In genomic region chr6:146884728-146885127, GRCh38 we compare ENCODE assay signal across 10 cellular contexts.
DNase-seq lines count a peak whose midpoint lies in the region; ATAC-seq and TF ChIP-seq lines count a peak whose summit lies in the region.
"Had no signal": no experiment of that assay in that cellular context is flagged by ENCODE, and none has a peak within 500 bp of the region (broad histone marks: within the 10 kb centered on the region; RNA-seq: fewer than 3 reads in every experiment).

No MANE protein-coding gene starts in this region.

- no peaks in the 10 kb centered on the region for H4K20me1 ChIP-seq in hepatocyte (ENCODE audit: insufficient read depth, poor library complexity, severe bottlenecking)

- DNase-seq in GM10248 (ENCODE audit: extremely low spot score) (peak; percentile 13), GM20000 (ENCODE audit: low spot score) (peak; percentile 4), hepatocyte (ENCODE audit: low spot score) (peak; percentile 35), psoas muscle (no peak), immature natural killer cell (no peak), tibial artery (no peak)
- DNase-seq: EL, RPMI8226 had no signal

- H3K9me3 Mint-ChIP-seq in immature natural killer cell, result peaks cover 0 to 8% (median 0%) of the 10 kb centered on the region in 6 donors

- peaks cover 11% of the 10 kb centered on the region for H3K4me1 ChIP-seq in hepatocyte (ENCODE audit: insufficient read depth)
- H3K4me1 ChIP-seq in psoas muscle, result no peaks in the 10 kb centered on the region
- H3K4me1 ChIP-seq in tibial artery, result peaks cover 0 to 5% (median 0%) of the 10 kb centered on the region in 4 donors

- peaks cover 0 to 4% (median 1%) of the 10 kb centered on the region in 3 donors for H3K27me3 Mint-ChIP-seq in immature natural killer cell (ENCODE audit: low read depth in 3 of 3)

- no peaks in the 10 kb centered on the region for H3K36me3 Mint-ChIP-seq in immature natural killer cell

- H3K4me3 Mint-ChIP-seq in immature natural killer cell, result no peak overlapping the region

- CTCF ChIA-PET in GM10248 (lab: Yijun Ruan, JAX), result interaction anchor here (0.8 kb wide), 1 partner anchor 28 kb away, joined by 3 read pairs; no protein-coding TSS in a partner anchor

- H3K4me2 ChIP-seq in hepatocyte, result peak overlapping the region; percentile 48

- H3K27me3 ChIP-seq in hepatocyte (no peaks in the 10 kb centered on the region), psoas muscle (ENCODE audit: insufficient read depth in 3 of 3, low read length in 2 of 3) (no peaks in the 10 kb centered on the region), tibial artery (no peaks in the 10 kb centered on the region)

- no peaks in the 10 kb centered on the region for H3K9me3 ChIP-seq in hepatocyte (ENCODE audit: low read depth)
- no peaks in the 10 kb centered on the region for H3K9me3 ChIP-seq in psoas muscle
- no peaks in the 10 kb centered on the region for H3K9me3 ChIP-seq in tibial artery

- H3K4me1 Mint-ChIP-seq in immature natural killer cell, result no peaks in the 10 kb centered on the region

- no peaks in the 10 kb centered on the region for H3K79me2 ChIP-seq in hepatocyte

- no peak overlapping the region for H3K4me3 ChIP-seq in hepatocyte
- no peak overlapping the region for H3K4me3 ChIP-seq in psoas muscle
- H3K4me3 ChIP-seq in tibial artery, result no peak overlapping the region

- 78% methylated on average over 2 of the region's 2 CpGs for WGBS in hepatocyte (ENCODE audit: low lambda C conversion rate, missing lambda C conversion rate)
- WGBS in psoas muscle, 3 donors, result 87 to 93% (median 92%) methylated on average over 2 of the region's 2 CpGs

- ATAC-seq in HG03159 (IDR thresholded peaks at IDR 0.05; ENCODE audit: unreplicated experiment) (peak; percentile 89), psoas muscle (no peak), HG02885 (IDR thresholded peaks at IDR 0.05; ENCODE audit: poor library complexity, unreplicated experiment) (no peak)

- no peaks in the 10 kb centered on the region for H3K9me2 ChIP-seq in hepatocyte (replicated peaks; ENCODE audit: insufficient read depth)

- peak overlapping the region; percentile 24 for H3K27ac ChIP-seq in hepatocyte
- no peak overlapping the region for H3K27ac ChIP-seq in psoas muscle
- H3K27ac ChIP-seq in tibial artery, result no peak overlapping the region

- intact Hi-C loops in psoas muscle (cut with DNase I), result no loop called here
- intact Hi-C loops in tibial artery (cut with DNase I; ENCODE audit: low total_unique reads), result no loop called here

- no peak overlapping the region for H2AFZ ChIP-seq in hepatocyte

- H3K36me3 ChIP-seq in hepatocyte (replicated peaks; ENCODE audit: insufficient read depth, low read depth), result no peaks in the 10 kb centered on the region
- no peaks in the 10 kb centered on the region for H3K36me3 ChIP-seq in psoas muscle (ENCODE audit: insufficient read depth in 1 of 2, low read depth in 1 of 2)
- H3K36me3 ChIP-seq in tibial artery, result no peaks in the 10 kb centered on the region

- POLR2A ChIA-PET in GM10248 (lab: Yijun Ruan, JAX), result no interaction called here

- no peak overlapping the region for H3K27ac Mint-ChIP-seq in immature natural killer cell

- TF ChIP-seq CTCF in GM10248 (IDR thresholded peaks at IDR 0.05; ENCODE audit: control extremely low read depth, extremely low read depth, low read depth, missing control alignments), result no peak
- TF ChIP-seq CTCF in GM20000 (IDR thresholded peaks at IDR 0.05; ENCODE audit: extremely low read depth, missing control alignments), result no peak
- TF ChIP-seq CTCF in hepatocyte (IDR thresholded peaks at IDR 0.05; ENCODE audit: poor library complexity), result no peak
- TF ChIP-seq CTCF in psoas muscle (IDR thresholded peaks at IDR 0.05), result no peak
- TF ChIP-seq CTCF in tibial artery (IDR thresholded peaks at IDR 0.05), result no peak

Comparison
In these comparisons a context has a peak if more than half of its experiments do, and no peak if none do; other contexts are left out.
1. DNase-seq: peak in GM10248 (single experiment), GM20000 (single experiment) and hepatocyte (single experiment); none in psoas muscle (0 of 2), immature natural killer cell (0 of 3) and tibial artery (0 of 2).